In the genomic region with DNA sequence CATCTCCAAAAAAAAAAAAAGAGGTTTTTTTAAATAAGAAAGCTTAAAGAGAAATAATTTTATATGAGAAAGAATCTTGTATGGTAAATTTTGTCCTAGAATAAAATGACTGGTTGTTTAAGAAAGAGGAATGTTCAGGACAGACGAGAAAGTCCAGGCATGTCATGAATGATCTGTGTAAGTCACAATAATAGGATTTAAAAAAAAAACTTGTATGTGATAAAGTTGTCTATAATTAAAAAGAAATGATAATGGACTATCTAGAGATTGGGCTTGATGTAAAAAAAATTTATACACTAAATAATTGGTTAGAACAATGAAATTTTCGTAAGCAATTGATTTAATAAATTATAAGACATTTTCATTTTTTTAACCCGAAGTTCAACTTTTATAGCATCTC, we compare ENCODE assay signal across 22 cellular contexts.
"Had no signal": no experiment of that assay in that cellular context is flagged by ENCODE, and none has a peak within 500 bp of the region (broad histone marks: within the 10 kb centered on the region; RNA-seq: fewer than 3 reads in every experiment).

No MANE protein-coding gene starts in this region.

- H3K27me3 ChIP-seq: MG63, SJSA1 had no signal

- H3K36me3 ChIP-seq: MG63, SJSA1 had no signal

- H3K4me1 ChIP-seq: SJSA1 had no signal

- H3K9me3 ChIP-seq: SJSA1 had no signal

- H3K4me3 ChIP-seq: MG63, SJSA1, SK-N-MC had no signal

- DNase-seq: Karpas-422, KG1, MG63, NCI-H1092, NCI-H1105 treated with DMSO at 0.1 percent for 48 hours, NCI-H1417 treated with DMSO at 0.1 percent for 48 hours, NCI-H146, NCI-H1694 treated with DMSO at 0.1 percent for 48 hours, NCI-H1930, NCI-H2081, NCI-H2107, NCI-H226, NCI-H446, NCI-H510A, NCI-H524 treated with DMSO at 0.1 percent for 48 hours, NCI-H69, NCI-H774, Right ventricle myocardium superior, RPMI8226, SIG-M5 had no signal

- H3K27ac ChIP-seq: SJSA1, SK-N-MC had no signal
